In genomic region chr10:68096913-68097509, GRCh38 we compare ENCODE assay signal across 9 cellular contexts. TPM values are rescaled to one million over a fixed set of nuclear protein-coding genes. Genes with fewer than 3 reads are reported as not detected.
A peak's percentile ranks its signal among the peaks of the same experiment; 100 is the strongest.
DNase-seq lines count a peak whose midpoint lies in the region; ATAC-seq and TF ChIP-seq lines count a peak whose summit lies in the region.
"Had no signal": no experiment of that assay in that cellular context is flagged by ENCODE, and none has a peak within 500 bp of the region (broad histone marks: within the 10 kb centered on the region; RNA-seq: fewer than 3 reads in every experiment).

No MANE protein-coding gene starts in this region.

- H3K4me3 ChIP-seq in brain microvascular endothelial cell (ENCODE audit: low read depth, low read length) = no peak overlapping the region

- POLR2A ChIA-PET in T-cell (lab: Charles Lee) = interaction anchor here (0.5 to 0.6 kb wide), 2 partner anchors 10 to 21 kb away, joined by 5 to 18 read pairs; no protein-coding TSS in a partner anchor

- no peak overlapping the region for H3K4me3 Mint-ChIP-seq in T-cell
- H3K4me3 Mint-ChIP-seq in activated naive CD4-positive, alpha-beta T cell treated with anti-CD3 and anti-CD28 coated beads, Interleukin-2, amount 10 ng/mL, durations not matched to agents 7 days and 5 days = no peak overlapping the region

- ATAC-seq in left colon (peak; percentile 100), HG02623 (IDR thresholded peaks at IDR 0.05; ENCODE audit: unreplicated experiment) (no peak), T-cell (replicated peaks in 1 of 4) (no peak)

- no peaks in the 10 kb centered on the region for H3K36me3 Mint-ChIP-seq in T-cell
- H3K36me3 Mint-ChIP-seq in activated naive CD4-positive, alpha-beta T cell treated with anti-CD3 and anti-CD28 coated beads, Interleukin-2, amount 10 ng/mL, durations not matched to agents 7 days and 5 days = no peaks in the 10 kb centered on the region

- H3K27ac Mint-ChIP-seq in T-cell = no peak overlapping the region
- no peak overlapping the region for H3K27ac Mint-ChIP-seq in activated naive CD4-positive, alpha-beta T cell treated with anti-CD3 and anti-CD28 coated beads, Interleukin-2, amount 10 ng/mL, durations not matched to agents 7 days and 5 days

- CTCF ChIA-PET in T-cell (lab: Charles Lee) = interaction anchor here in 1 of 2 donors (0.6 kb wide), 1 partner anchor 115 kb away, joined by 3 read pairs; no protein-coding TSS in a partner anchor
- CTCF ChIA-PET in activated naive CD4-positive, alpha-beta T cell treated with anti-CD3 and anti-CD28 coated beads, Interleukin-2, amount 10 ng/mL, durations not matched to agents 7 days and 5 days (lab: Charles Lee) = interaction anchor here (0.9 to 1.4 kb wide), 2 partner anchors 14 to 60 kb away, joined by 3 read pairs; no protein-coding TSS in a partner anchor

- intact Hi-C loops in left colon (cut with DNase I, micrococcal nuclease) = no loop called here

- no peaks in the 10 kb centered on the region for H3K36me3 ChIP-seq in brain microvascular endothelial cell (replicated peaks)

- TF ChIP-seq CTCF in brain microvascular endothelial cell (IDR thresholded peaks at IDR 0.05; ENCODE audit: low read depth, low read length, missing control alignments) = no peak

- H3K4me1 Mint-ChIP-seq in T-cell = peaks cover 0 to 2% (median 0%) of the 10 kb centered on the region in 3 donors
- H3K4me1 Mint-ChIP-seq in activated naive CD4-positive, alpha-beta T cell treated with anti-CD3 and anti-CD28 coated beads, Interleukin-2, amount 10 ng/mL, durations not matched to agents 7 days and 5 days = no peaks in the 10 kb centered on the region

- no peaks in the 10 kb centered on the region for H3K27me3 ChIP-seq in brain microvascular endothelial cell (replicated peaks)

- H3K9me3 Mint-ChIP-seq in T-cell = no peaks in the 10 kb centered on the region
- no peaks in the 10 kb centered on the region for H3K9me3 Mint-ChIP-seq in activated naive CD4-positive, alpha-beta T cell treated with anti-CD3 and anti-CD28 coated beads, Interleukin-2, amount 10 ng/mL, durations not matched to agents 7 days and 5 days

- H3K27me3 Mint-ChIP-seq in T-cell = no peaks in the 10 kb centered on the region
- H3K27me3 Mint-ChIP-seq in activated naive CD4-positive, alpha-beta T cell treated with anti-CD3 and anti-CD28 coated beads, Interleukin-2, amount 10 ng/mL, durations not matched to agents 7 days and 5 days = peaks cover 10% of the 10 kb centered on the region

- peak; percentile 28 for DNase-seq in Ammon's horn (ENCODE audit: low spot score)
- peak; percentile 83 for DNase-seq in LoVo (ENCODE audit: low spot score)
- peak; percentile 88 for DNase-seq in brain microvascular endothelial cell
- DNase-seq in left colon = peak; percentile 40 to 62
- DNase-seq in GM19238 (ENCODE audit: insufficient read length, low spot score) = no peak
- no peak for DNase-seq in T-cell
- no peak for DNase-seq in activated naive CD4-positive, alpha-beta T cell treated with anti-CD3 and anti-CD28 coated beads, Interleukin-2, amount 10 ng/mL, durations not matched to agents 7 days and 5 days
- DNase-seq: T-helper 9 cell had no signal

- peak overlapping the region; percentile 36 for H3K27ac ChIP-seq in brain microvascular endothelial cell

- in situ Hi-C loops in brain microvascular endothelial cell (cut with HindIII; ENCODE audit: low pct_ligation_motif_present, low sequenced_read_pairs) = no loop called here

RNA-seq across cellular contexts. Expression of gene MYPN, which starts 12.3 kb away (rescaled TPM):
- 1 to 10 TPM in 1 of 2 donors, under 1 TPM in 1; 0.12 to 2.1 TPM for total RNA-seq in left colon
- not detected for total RNA-seq in T-cell

RNA-seq across cellular contexts. Expression of gene HERC4, which starts 21.9 kb away (rescaled TPM):
- 10 to 100 TPM; 51.0 to 63.9 TPM for total RNA-seq in left colon
- 10 to 100 TPM; 63.0 to 81.6 (median 77.5) TPM for total RNA-seq in T-cell

Comparison
In these comparisons a context has a peak if more than half of its experiments do, and no peak if none do; other contexts are left out.
1. DNase-seq: peak in Ammon's horn (single experiment), LoVo (single experiment), brain microvascular endothelial cell (single experiment) and left colon (2 of 2); none in GM19238 (single experiment), T-cell (0 of 34) and activated naive CD4-positive, alpha-beta T cell treated with anti-CD3 and anti-CD28 coated beads, Interleukin-2, amount 10 ng/mL, durations not matched to agents 7 days and 5 days (single experiment).